21 cellular contexts compared by ENCODE assay signal in genomic region chr12:31478425-31478824, GRCh38.
"Had no signal": no experiment of that assay in that cellular context is flagged by ENCODE, and none has a peak within 500 bp of the region (broad histone marks: within the 10 kb centered on the region; RNA-seq: fewer than 3 reads in every experiment).

No MANE protein-coding gene starts in this region.

- ATAC-seq: esophagus mucosa; natural killer cell treated with Interleukin-12 subunit alpha and Interleukin-12 subunit beta and Interleukin-15 and Interleukin-18, amount 100 ng/mL, for 72 hours; sciatic nerve; stimulated activated naive CD8-positive, alpha-beta T cell treated with anti-CD3 and anti-CD28 coated beads, Interleukin-15, amount 100 ng/mL, for 72 hours; upper lobe of right lung had no signal

- H3K36me3 ChIP-seq: neural progenitor cell, ovary, upper lobe of right lung, vagina had no signal

- H3K4me2 ChIP-seq: neural progenitor cell had no signal

- H3K9ac ChIP-seq: neural progenitor cell had no signal

- H3K4me3 Mint-ChIP-seq: immature natural killer cell; mesothelial cell of epicardium; natural killer cell treated with Interleukin-12 subunit alpha and Interleukin-12 subunit beta and Interleukin-15 and Interleukin-18, amount 100 ng/mL, for 72 hours; neural progenitor cell; stimulated activated naive B cell treated with anti-CD40 and anti-IgM and Interleukin-4, amounts not matched to agents 10 μg/mL and 1 μg/mL and 100 μg/mL, for 72 hours; stimulated activated naive CD8-positive, alpha-beta T cell treated with anti-CD3 and anti-CD28 coated beads, Interleukin-15, amount 100 ng/mL, for 72 hours had no signal

- H3K9me3 Mint-ChIP-seq: immature natural killer cell; mesothelial cell of epicardium; natural killer cell treated with Interleukin-12 subunit alpha and Interleukin-12 subunit beta and Interleukin-15 and Interleukin-18, amount 100 ng/mL, for 72 hours; neural progenitor cell; stimulated activated naive CD8-positive, alpha-beta T cell treated with anti-CD3 and anti-CD28 coated beads, Interleukin-15, amount 100 ng/mL, for 72 hours had no signal

- H3K4me3 ChIP-seq: neural progenitor cell, ovary, spleen, testis, tibial nerve, upper lobe of right lung, vagina had no signal

- H3K9me3 ChIP-seq: ovary, spleen, testis, tibial nerve, upper lobe of right lung, vagina had no signal

- H2AFZ ChIP-seq: neural progenitor cell had no signal

- H3K27ac Mint-ChIP-seq: immature natural killer cell; mesothelial cell of epicardium; natural killer cell treated with Interleukin-12 subunit alpha and Interleukin-12 subunit beta and Interleukin-15 and Interleukin-18, amount 100 ng/mL, for 72 hours; neural progenitor cell; progenitor cell of endocrine pancreas; stimulated activated naive B cell treated with anti-CD40 and anti-IgM and Interleukin-4, amounts not matched to agents 10 μg/mL and 1 μg/mL and 100 μg/mL, for 72 hours; stimulated activated naive CD8-positive, alpha-beta T cell treated with anti-CD3 and anti-CD28 coated beads, Interleukin-15, amount 100 ng/mL, for 72 hours had no signal

- H3K27ac ChIP-seq: neural progenitor cell, ovary, spleen, testis, tibial nerve, upper lobe of right lung, vagina had no signal

- H3K4me1 Mint-ChIP-seq: immature natural killer cell; stimulated activated naive CD8-positive, alpha-beta T cell treated with anti-CD3 and anti-CD28 coated beads, Interleukin-15, amount 100 ng/mL, for 72 hours had no signal

- H3K36me3 Mint-ChIP-seq: immature natural killer cell; natural killer cell treated with Interleukin-12 subunit alpha and Interleukin-12 subunit beta and Interleukin-15 and Interleukin-18, amount 100 ng/mL, for 72 hours had no signal

- H3K27me3 ChIP-seq: neural progenitor cell, ovary, spleen, testis, tibial nerve, upper lobe of right lung, vagina had no signal

- H3K27me3 Mint-ChIP-seq: progenitor cell of endocrine pancreas; stimulated activated naive B cell treated with anti-CD40 and anti-IgM and Interleukin-4, amounts not matched to agents 10 μg/mL and 1 μg/mL and 100 μg/mL, for 72 hours; stimulated activated naive CD8-positive, alpha-beta T cell treated with anti-CD3 and anti-CD28 coated beads, Interleukin-15, amount 100 ng/mL, for 72 hours had no signal

- DNase-seq: cortex of kidney; effector memory CD4-positive, alpha-beta T cell; immature natural killer cell; nucleus accumbens; ovary; spleen; stimulated activated CD4-positive, alpha-beta T cell treated with anti-CD3 and anti-CD28 coated beads, Interleukin-15, amount 100 ng/mL, for 24 hours; stimulated activated CD4-positive, alpha-beta T cell treated with anti-CD3 and anti-CD28 coated beads, Interleukin-1b, Interleukin-23, amount 100 ng/mL, for 48 hours; stimulated activated CD4-positive, alpha-beta T cell treated with anti-CD3 and anti-CD28 coated beads, Interleukin-4, amount 100 ng/mL, for 24 hours; stimulated activated naive B cell treated with anti-CD40 and anti-IgM and Interleukin-4, amounts not matched to agents 10 μg/mL and 1 μg/mL and 100 μg/mL, for 72 hours; stimulated activated naive CD8-positive, alpha-beta T cell treated with anti-CD3 and anti-CD28 coated beads, Interleukin-15, amount 100 ng/mL, for 72 hours; testis; upper lobe of right lung had no signal

- H3K4me1 ChIP-seq: testis, upper lobe of right lung, vagina had no signal
